Comparison of ENCODE assay signal across 33 cellular contexts in genomic region chrX:68463880-68464279, GRCh38.
"Had no signal": no experiment of that assay in that cellular context is flagged by ENCODE, and none has a peak within 500 bp of the region (broad histone marks: within the 10 kb centered on the region; RNA-seq: fewer than 3 reads in every experiment).

No MANE protein-coding gene starts in this region.

- H3K36me3 ChIP-seq: MG63 had no signal

- DNase-seq: Karpas-422, Kasumi-1, MG63, MM.1S, MV-4-11, NCI-H1048, NCI-H1092, NCI-H1092 treated with DMSO at 0.1 percent for 48 hours, NCI-H1105, NCI-H1105 treated with DMSO at 0.1 percent for 48 hours, NCI-H1417, NCI-H1417 treated with DMSO at 0.1 percent for 48 hours, NCI-H1436, NCI-H1436 treated with DMSO at 0.1 percent for 48 hours, NCI-H146, NCI-H1694, NCI-H1694 treated with DMSO at 0.1 percent for 48 hours, NCI-H187, NCI-H187 treated with DMSO at 0.1 percent for 48 hours, NCI-H1930, NCI-H2029, NCI-H2029 treated with DMSO at 0.1 percent for 48 hours, NCI-H2081, NCI-H2081 treated with DMSO at 0.1 percent for 48 hours, NCI-H2107, NCI-H2171, NCI-H2227 treated with DMSO at 0.1 percent for 48 hours, NCI-H226, NCI-H345, NCI-H446, NCI-H446 treated with DMSO at 0.1 percent for 48 hours, NCI-H510A, NCI-H510A treated with DMSO at 0.1 percent for 48 hours had no signal

- H3K9me3 ChIP-seq: MG63 had no signal

- H3K4me3 ChIP-seq: MG63 had no signal
